18 cellular contexts compared by ENCODE assay signal in the genomic region with DNA sequence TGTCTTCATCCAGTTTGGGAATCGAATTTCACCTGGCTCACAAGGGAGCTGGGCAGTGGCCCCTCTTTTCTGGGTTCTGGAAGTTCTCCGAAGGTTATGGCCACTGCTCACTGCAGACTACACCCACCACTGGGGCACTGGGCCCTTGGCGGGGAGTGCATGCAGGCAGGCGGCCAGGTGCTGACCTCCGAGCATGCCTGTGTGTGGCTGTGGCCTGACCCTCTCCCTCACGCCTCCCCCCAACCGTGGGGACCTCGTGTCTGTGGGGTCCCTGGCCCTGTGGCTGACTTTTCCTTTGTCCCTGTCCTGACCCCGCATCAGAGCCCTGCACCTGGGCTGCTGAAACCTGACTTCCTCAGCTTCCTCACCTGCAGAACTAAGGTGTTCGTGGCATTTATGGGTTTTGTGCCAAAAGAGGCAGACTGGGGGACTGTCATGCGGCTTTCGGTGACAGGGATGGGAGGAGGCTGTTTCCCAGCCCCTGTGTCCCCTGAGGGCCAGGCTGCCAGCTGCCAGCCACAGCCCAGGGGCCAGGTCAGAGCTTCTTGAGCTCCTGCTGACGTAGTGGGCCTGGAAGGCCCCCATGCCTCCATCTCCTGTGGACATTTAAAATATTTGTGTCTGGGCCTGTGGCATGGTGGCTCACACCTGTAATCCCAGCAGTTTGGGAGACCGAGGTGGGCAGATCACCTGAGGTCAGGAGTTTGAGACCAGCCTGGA. TPM values are rescaled to one million over a fixed set of nuclear protein-coding genes. Genes with fewer than 3 reads are reported as not detected.
"Had no signal": no experiment of that assay in that cellular context is flagged by ENCODE, and none has a peak within 500 bp of the region (broad histone marks: within the 10 kb centered on the region; RNA-seq: fewer than 3 reads in every experiment).

No MANE protein-coding gene starts in this region.

- H3K27ac Mint-ChIP-seq: naive thymus-derived CD4-positive, alpha-beta T cell; type B pancreatic cell had no signal

- H3K9me3 ChIP-seq: heart right ventricle, ovary, right atrium auricular region, vagina had no signal

- H3K9me3 Mint-ChIP-seq: naive thymus-derived CD4-positive, alpha-beta T cell; type B pancreatic cell had no signal

- H3K4me3 Mint-ChIP-seq: naive thymus-derived CD4-positive, alpha-beta T cell; type B pancreatic cell had no signal

- H3K27ac ChIP-seq: heart right ventricle, ovary, right atrium auricular region, vagina had no signal

- H3K4me3 ChIP-seq: heart right ventricle, ovary, right atrium auricular region, smooth muscle cell, vagina had no signal

- H3K27me3 Mint-ChIP-seq: naive thymus-derived CD4-positive, alpha-beta T cell; type B pancreatic cell had no signal

- H3K4me2 ChIP-seq: smooth muscle cell had no signal

- H3K27me3 ChIP-seq: heart right ventricle, ovary, right atrium auricular region, vagina had no signal

- H3K36me3 ChIP-seq: ovary, right atrium auricular region, vagina had no signal

- ATAC-seq: esophagus mucosa; naive thymus-derived CD4-positive, alpha-beta T cell had no signal

- DNase-seq: effector memory CD4-positive, alpha-beta T cell; hypothalamus; kidney glomerular epithelial cell; mammary epithelial cell; naive thymus-derived CD4-positive, alpha-beta T cell; ovary; stimulated activated CD4-positive, alpha-beta T cell treated with anti-CD3 and anti-CD28 coated beads, Interleukin-2, amount 100 ng/mL, for 48 hours; stimulated activated naive CD4-positive, alpha-beta T cell treated with Interleukin-2 at 50 U/mL for 16 hours had no signal

RNA-seq across cellular contexts. Expression of gene RAC3, which starts 32.6 kb away (rescaled TPM):
- polyA plus RNA-seq: naive thymus-derived CD4-positive, alpha-beta T cell had no signal

RNA-seq across cellular contexts. Expression of gene NOTUM, which starts 37.9 kb away (rescaled TPM):
- total RNA-seq: esophagus mucosa, mammary epithelial cell, mesenteric fat pad, mononuclear cell, posterior vena cava, vagina had no signal
- polyA plus RNA-seq: neural cell had no signal
